In genomic region chr4:176889776-176890175, GRCh38 we compare ENCODE assay signal across 1 cellular context.
TF ChIP-seq lines count a peak whose summit lies in the region.

No MANE protein-coding gene starts in this region.

TF ChIP-seq in SK-N-SH treated with all-trans-retinoic acid at 6 μM for 48 hours, 23 proteins besides CTCF, POLR2A, EP300 and RAD21 (continued from another document):
- no peak for TF ChIP-seq TSHZ2 (CRISPR knock-in tag; IDR thresholded peaks at IDR 0.05)
- no peak for TF ChIP-seq RARB (CRISPR knock-in tag; IDR thresholded peaks at IDR 0.05)
- no peak for TF ChIP-seq ZFP30 (CRISPR knock-in tag; IDR thresholded peaks at IDR 0.05)
- TF ChIP-seq SNAI2 (CRISPR knock-in tag; IDR thresholded peaks at IDR 0.05): no peak
